ENCODE assay signal across 8 cellular contexts in the genomic region with DNA sequence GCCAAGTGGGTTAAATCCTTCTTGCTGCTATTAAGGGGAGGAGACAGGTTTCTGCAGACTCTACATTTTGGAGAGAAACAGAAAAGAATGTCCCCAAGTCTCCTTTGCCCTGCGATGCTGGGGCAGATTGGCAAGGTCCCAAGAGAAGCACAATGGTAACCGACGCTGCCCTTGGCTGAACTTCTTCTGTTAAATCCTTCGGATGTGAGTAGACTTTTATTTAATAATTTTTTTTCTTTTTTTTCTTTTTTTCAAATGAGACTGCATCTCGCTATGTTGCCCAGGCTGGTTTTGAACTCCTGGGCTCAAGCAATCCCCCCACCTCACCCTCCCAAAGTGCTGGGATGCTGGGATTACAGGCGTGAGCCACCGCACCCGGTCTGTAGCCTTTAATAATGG. TPM values are rescaled to one million over a fixed set of nuclear protein-coding genes. Genes with fewer than 3 reads are reported as not detected.
A peak's percentile ranks its signal among the peaks of the same experiment; 100 is the strongest.
DNase-seq lines count a peak whose midpoint lies in the region; ATAC-seq and TF ChIP-seq lines count a peak whose summit lies in the region.

No MANE protein-coding gene starts in this region.

- H3K4me1 Mint-ChIP-seq in T-cell (peaks cover 54 to 59% (median 57%) of the 10 kb centered on the region in 3 donors), glutamatergic neuron (ENCODE audit: low read depth, unreplicated experiment) (peaks cover 3% of the 10 kb centered on the region)

- POLR2A ChIA-PET in T-cell (lab: Charles Lee), result no interaction called here

- H3K4me3 ChIP-seq in spleen, result peak overlapping the region in 6 of 8 donors; percentile 4 to 81 (median 64)

- TF ChIP-seq POLR2A in spleen (IDR thresholded peaks at IDR 0.05), result no peak

- intact Hi-C loops in spleen (cut with DNase I; ENCODE audit: low total_unique reads), result no loop called here

- H3K36me3 ChIP-seq in spleen, result peaks cover 0 to 5% (median 0%) of the 10 kb centered on the region in 6 donors

- H3K27me3 ChIP-seq in spleen (replicated peaks in 1 of 7), result peaks cover 0 to 3% (median 0%) of the 10 kb centered on the region in 7 donors

- H3K9me3 ChIP-seq in spleen, result peaks cover 0 to 10% (median 6%) of the 10 kb centered on the region in 8 donors

- peak overlapping the region; percentile 69 to 88 (median 86) for H3K4me3 Mint-ChIP-seq in T-cell
- H3K4me3 Mint-ChIP-seq in glutamatergic neuron (ENCODE audit: unreplicated experiment), result peak overlapping the region; percentile 97

- WGBS in spleen, 5 donors, result 4 to 22% (median 5%) methylated on average over 8 of the region's 8 CpGs

- H3K36me3 Mint-ChIP-seq in T-cell (no peaks in the 10 kb centered on the region), glutamatergic neuron (ENCODE audit: unreplicated experiment) (peaks cover 10% of the 10 kb centered on the region)

- H3K9me3 Mint-ChIP-seq in T-cell, result peaks cover 0 to 4% (median 3%) of the 10 kb centered on the region in 3 donors
- peaks cover 38% of the 10 kb centered on the region for H3K9me3 Mint-ChIP-seq in glutamatergic neuron (ENCODE audit: unreplicated experiment)

- peaks cover 28 to 62% (median 47%) of the 10 kb centered on the region in 6 donors for H3K4me1 ChIP-seq in spleen

- peak overlapping the region; percentile 38 to 87 (median 78) for H3K27ac ChIP-seq in spleen

- no peak for TF ChIP-seq CTCF in glutamatergic neuron (IDR thresholded peaks at IDR 0.05; ENCODE audit: partially characterized antibody, unreplicated experiment)
- no peak for TF ChIP-seq CTCF in spleen (IDR thresholded peaks at IDR 0.05 in 8 of 11, conservative IDR thresholded peaks at IDR 0.05 in 3 of 11)

- H3K27me3 Mint-ChIP-seq in T-cell (peaks cover 0 to 3% of the 10 kb centered on the region in 2 donors), glutamatergic neuron (ENCODE audit: unreplicated experiment) (peaks cover 37% of the 10 kb centered on the region)

- ATAC-seq in T-cell (replicated peaks in 1 of 4) (no peak), GM18519 (IDR thresholded peaks at IDR 0.05; ENCODE audit: low FRiP score, unreplicated experiment) (no peak), GM19452 (IDR thresholded peaks at IDR 0.05; ENCODE audit: unreplicated experiment) (no peak)

- peak; percentile 57 for DNase-seq in NCI-H82 (lab: John Stamatoyannopoulos, UW)
- no peak for DNase-seq in NCI-H82 treated with DMSO at 0.1 percent for 48 hours (lab: John Stamatoyannopoulos, UW; ENCODE audit: unreplicated experiment)
- DNase-seq in T-cell, result peak in 1 of 34 experiments; percentile 4
- DNase-seq in glutamatergic neuron, result no peak
- DNase-seq in spleen, result no peak
- no peak for DNase-seq in Kasumi-1 (lab: John Stamatoyannopoulos, UW)

- H3K27ac Mint-ChIP-seq in T-cell, result peak overlapping the region; percentile 97 to 100
- no peak overlapping the region for H3K27ac Mint-ChIP-seq in glutamatergic neuron (ENCODE audit: unreplicated experiment)

- CTCF ChIA-PET in T-cell (lab: Charles Lee), result interaction anchor here in 1 of 2 donors (0.9 to 1.8 kb wide), 4 partner anchors 20 to 169 kb away, joined by 3 to 7 read pairs (median 5); partner anchors contain the start of gene MRPL58

RNA-seq across cellular contexts. Expression of gene ATP5PD, which starts 13.9 kb away (rescaled TPM):
- 100 to 1,000 TPM; 115 to 170 (median 139) TPM for total RNA-seq in T-cell
- total RNA-seq in glutamatergic neuron (ENCODE audit: unreplicated experiment), result 139 TPM
- 100 to 1,000 TPM; 124 to 164 (median 137) TPM for total RNA-seq in spleen
- polyA plus RNA-seq in spleen, result 100 to 1,000 TPM; 257 to 312 (median 270) TPM

RNA-seq across cellular contexts. Expression of gene KCTD2, which starts 14.1 kb away (rescaled TPM):
- total RNA-seq in T-cell, result 10 to 100 TPM; 22.0 to 32.8 (median 29.0) TPM
- 23.4 TPM for total RNA-seq in glutamatergic neuron (ENCODE audit: unreplicated experiment)
- 10 to 100 TPM; 23.0 to 28.4 (median 25.5) TPM for total RNA-seq in spleen
- 10 to 100 TPM; 11.0 to 27.2 (median 11.9) TPM for polyA plus RNA-seq in spleen

RNA-seq across cellular contexts. Expression of gene MRPL58, which starts 20.4 kb away (rescaled TPM):
- total RNA-seq in T-cell (10 to 100 TPM; 15.6 to 30.6 (median 26.6) TPM), glutamatergic neuron (ENCODE audit: unreplicated experiment) (22.2 TPM), spleen (10 to 100 TPM; 16.5 to 60.7 (median 20.5) TPM)
- 10 to 100 TPM; 33.1 to 43.3 (median 41.6) TPM for polyA plus RNA-seq in spleen

RNA-seq across cellular contexts. Expression of gene CDR2L, which starts 45.5 kb away (rescaled TPM):
- total RNA-seq in T-cell, result under 1 TPM in 4 of 5 donors, not detected in 1; 0.12 to 0.29 (median 0.19) TPM
- total RNA-seq in glutamatergic neuron (ENCODE audit: unreplicated experiment), result 59.4 TPM
- 1 to 10 TPM; 1.5 to 6.0 (median 3.0) TPM for total RNA-seq in spleen
- 1 to 10 TPM in 1 of 3 donors, under 1 TPM in 2; 0.48 to 1.5 (median 0.85) TPM for polyA plus RNA-seq in spleen

RNA-seq across cellular contexts. Expression of gene SLC16A5, which starts 54.9 kb away (rescaled TPM):
- total RNA-seq in T-cell, result 10 to 100 TPM in 4 of 5 donors, 1 to 10 TPM in 1; 9.1 to 24.3 (median 16.8) TPM
- total RNA-seq in glutamatergic neuron (ENCODE audit: unreplicated experiment), result 1.1 TPM
- 10 to 100 TPM in 6 of 7 donors, 1 to 10 TPM in 1; 9.3 to 31.0 (median 14.9) TPM for total RNA-seq in spleen
- 1 to 10 TPM; 3.1 to 6.4 (median 4.7) TPM for polyA plus RNA-seq in spleen
